Comparison of ENCODE assay signal across 33 cellular contexts in the genomic region with DNA sequence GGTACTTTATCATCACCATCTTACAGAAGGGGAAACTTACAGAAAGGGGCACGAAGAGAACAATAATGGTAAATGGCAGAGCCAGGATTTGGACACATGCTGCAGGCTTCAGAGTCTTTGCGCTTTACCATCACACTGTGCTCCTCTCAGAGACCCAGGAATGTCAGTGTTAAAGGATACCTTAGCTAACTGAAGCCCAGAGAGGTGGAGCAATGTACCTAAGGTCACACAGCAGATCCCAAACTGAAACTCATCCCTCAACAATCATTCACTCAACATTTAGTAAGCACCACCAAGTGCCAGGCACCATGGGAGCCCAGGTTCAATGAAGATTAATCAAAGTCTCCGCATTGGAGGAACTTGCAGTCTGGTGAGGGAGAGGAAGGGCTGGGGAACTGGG. TPM values are rescaled to one million over a fixed set of nuclear protein-coding genes. Genes with fewer than 3 reads are reported as not detected.
"Had no signal": no experiment of that assay in that cellular context is flagged by ENCODE, and none has a peak within 500 bp of the region (broad histone marks: within the 10 kb centered on the region; RNA-seq: fewer than 3 reads in every experiment).

No MANE protein-coding gene starts in this region.

- H3K4me3 ChIP-seq: adrenal gland, breast epithelium, coronary artery, dorsolateral prefrontal cortex, esophagus muscularis mucosa, gastrocnemius medialis, heart left ventricle had no signal

- ATAC-seq: activated CD4-positive, alpha-beta T cell treated with anti-CD3 and anti-CD28 coated beads for 36 hours; activated naive CD8-positive, alpha-beta T cell treated with anti-CD3 and anti-CD28 coated beads, Interleukin-2, amount 50 U/mL, for 24 hours; activated T-helper 17 cell treated with anti-CD3 and anti-CD28 coated beads, Interleukin-2, amount 50 U/mL, for 72 hours; gastrocnemius medialis; heart left ventricle had no signal

- H3K27me3 ChIP-seq: breast epithelium, esophagus muscularis mucosa, foreskin keratinocyte had no signal

- H3K27ac ChIP-seq: adrenal gland, breast epithelium, coronary artery, dorsolateral prefrontal cortex, esophagus muscularis mucosa, foreskin keratinocyte, gastrocnemius medialis, heart left ventricle had no signal

- DNase-seq: activated CD4-positive, alpha-beta memory T cell treated with anti-CD3 and anti-CD28 coated beads, Interleukin-2, amount 10 ng/mL, durations not matched to agents 7 days and 5 days; activated CD4-positive, alpha-beta T cell treated with anti-CD3 and anti-CD28 coated beads for 36 hours; activated CD4-positive, alpha-beta T cell treated with anti-CD3 and anti-CD28 coated beads, Interleukin-2, amount 10 ng/mL, durations not matched to agents 7 days and 5 days; activated CD4-positive, alpha-beta T cell treated with anti-CD3 and anti-CD28 coated beads, Interleukin-2, amount 50 U/mL, for 4 hours; activated CD4-positive, CD25-positive, alpha-beta regulatory T cell; activated CD4-positive, CD25-positive, alpha-beta regulatory T cell treated with anti-CD3 and anti-CD28 coated beads, Interleukin-2, amount 50 U/mL, for 72 hours; activated CD8-positive, alpha-beta memory T cell treated with anti-CD3 and anti-CD28 coated beads, Interleukin-2, amount 50 U/mL, for 48 hours; activated effector memory CD4-positive, alpha-beta T cell treated with Interleukin-2 at 50 U/mL for 16 hours; activated gamma-delta T cell treated with Interleukin-2 at 50 U/mL for 16 hours; activated naive CD4-positive, alpha-beta T cell treated with Interleukin-2 at 50 U/mL for 16 hours; activated naive CD8-positive, alpha-beta T cell treated with anti-CD3 and anti-CD28 coated beads for 36 hours; activated naive CD8-positive, alpha-beta T cell treated with anti-CD3 and anti-CD28 coated beads, Interleukin-2, amount 50 U/mL, for 24 hours; activated T-cell treated with anti-CD3 and anti-CD28 coated beads for 4 hours; activated T-cell treated with anti-CD3 and anti-CD28 coated beads, Interleukin-2, amount 50 U/mL, for 24 hours; adrenal gland; amygdala; dorsolateral prefrontal cortex; effector memory CD4-positive, alpha-beta T cell; endodermal cell; gastrocnemius medialis; glutamatergic neuron; heart left ventricle; T-helper 2 cell had no signal

- H3K4me1 ChIP-seq: adrenal gland, breast epithelium, gastrocnemius medialis had no signal

- H3K36me3 ChIP-seq: adrenal gland, breast epithelium, esophagus muscularis mucosa, gastrocnemius medialis, heart left ventricle had no signal

- H3K9me3 ChIP-seq: adrenal gland, breast epithelium, esophagus muscularis mucosa, gastrocnemius medialis, heart left ventricle had no signal

RNA-seq across cellular contexts. Expression of a gene that starts 8.0 kb away (rescaled TPM):
- total RNA-seq: activated CD4-positive, alpha-beta memory T cell treated with anti-CD3 and anti-CD28 coated beads, Interleukin-2, amount 10 ng/mL, durations not matched to agents 7 days and 5 days; activated CD4-positive, alpha-beta T cell treated with anti-CD3 and anti-CD28 coated beads for 36 hours; activated CD4-positive, alpha-beta T cell treated with anti-CD3 and anti-CD28 coated beads, Interleukin-2, amount 10 ng/mL, durations not matched to agents 7 days and 5 days; activated naive CD8-positive, alpha-beta T cell treated with anti-CD3 and anti-CD28 coated beads for 36 hours; activated T-helper 17 cell treated with anti-CD3 and anti-CD28 coated beads, Interleukin-2, amount 50 U/mL, for 72 hours; adrenal gland; aorta; cardiac septum; cerebellum; endodermal cell; epithelial cell of proximal tubule; gastrocnemius medialis; heart left ventricle; T-helper 1 cell treated with Interleukin-12 subunit alpha and Interleukin-12 subunit beta and Interleukin-4 antibody, amounts not matched to agents 30 ng/mL and 1 ng/mL, for 36 hours had no signal

RNA-seq across cellular contexts. Expression of a gene that starts 22.7 kb away (rescaled TPM):
- total RNA-seq: activated CD4-positive, alpha-beta memory T cell treated with anti-CD3 and anti-CD28 coated beads, Interleukin-2, amount 10 ng/mL, durations not matched to agents 7 days and 5 days; activated CD4-positive, alpha-beta T cell treated with anti-CD3 and anti-CD28 coated beads, Interleukin-2, amount 10 ng/mL, durations not matched to agents 7 days and 5 days; adrenal gland; aorta; cardiac septum; cerebellum; dorsolateral prefrontal cortex; endodermal cell; epithelial cell of proximal tubule; esophagus muscularis mucosa; foreskin keratinocyte; gastrocnemius medialis; heart left ventricle; T-helper 1 cell treated with Interleukin-12 subunit alpha and Interleukin-12 subunit beta and Interleukin-4 antibody, amounts not matched to agents 30 ng/mL and 1 ng/mL, for 36 hours had no signal
- polyA plus RNA-seq: aorta, foreskin keratinocyte had no signal

RNA-seq across cellular contexts. Expression of a gene that starts 42.9 kb away (rescaled TPM):
- total RNA-seq: activated CD4-positive, alpha-beta memory T cell treated with anti-CD3 and anti-CD28 coated beads, Interleukin-2, amount 10 ng/mL, durations not matched to agents 7 days and 5 days; activated CD4-positive, alpha-beta T cell treated with anti-CD3 and anti-CD28 coated beads for 36 hours; activated CD4-positive, alpha-beta T cell treated with anti-CD3 and anti-CD28 coated beads, Interleukin-2, amount 10 ng/mL, durations not matched to agents 7 days and 5 days; activated T-helper 17 cell treated with anti-CD3 and anti-CD28 coated beads, Interleukin-2, amount 50 U/mL, for 72 hours; aorta; cardiac septum; cerebellum; dorsolateral prefrontal cortex; endodermal cell; epithelial cell of proximal tubule; gastrocnemius medialis; heart left ventricle; T-helper 1 cell treated with Interleukin-12 subunit alpha and Interleukin-12 subunit beta and Interleukin-4 antibody, amounts not matched to agents 30 ng/mL and 1 ng/mL, for 36 hours had no signal

RNA-seq across cellular contexts. Expression of a gene that starts 48.1 kb away (rescaled TPM):
- total RNA-seq: T-helper 1 cell treated with Interleukin-12 subunit alpha and Interleukin-12 subunit beta and Interleukin-4 antibody, amounts not matched to agents 30 ng/mL and 1 ng/mL, for 36 hours had no signal
